1 cellular context compared by ENCODE assay signal in the genomic region with DNA sequence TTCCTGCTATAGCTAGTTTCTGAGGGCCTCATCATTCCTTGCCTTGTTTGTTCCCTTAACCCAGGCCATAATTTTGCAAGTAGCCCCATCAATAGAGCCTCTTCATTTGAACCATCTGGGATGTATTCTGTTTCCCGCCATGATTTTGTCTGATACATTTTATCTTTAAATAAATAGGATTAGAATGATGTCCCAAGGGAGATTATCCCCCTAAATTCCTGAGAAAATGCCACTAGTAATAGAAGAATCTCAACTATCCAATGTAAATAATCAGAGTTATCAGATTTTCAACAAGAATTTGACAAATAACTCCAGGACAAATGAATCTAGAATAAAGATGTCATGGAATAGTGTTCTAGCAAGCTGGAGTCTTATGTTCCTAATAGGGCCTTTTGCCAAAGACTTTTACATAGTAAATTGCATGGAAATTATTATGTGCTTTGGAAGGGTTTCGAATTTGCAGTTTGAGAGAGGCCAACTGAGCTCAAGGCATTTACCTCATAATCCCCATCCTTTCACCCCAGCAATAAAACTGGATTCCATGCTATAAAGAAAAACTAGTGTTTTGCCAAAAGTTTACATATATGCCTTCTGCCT.
TF ChIP-seq lines count a peak whose summit lies in the region.

No MANE protein-coding gene starts in this region.

TF ChIP-seq in IMR-90, 13 proteins besides CTCF, POLR2A, EP300 and RAD21 (continued from another document):
- no peak for TF ChIP-seq RFX5 (IDR thresholded peaks at IDR 0.05; ENCODE audit: low read depth, low read length)
- TF ChIP-seq, protein P1, sequence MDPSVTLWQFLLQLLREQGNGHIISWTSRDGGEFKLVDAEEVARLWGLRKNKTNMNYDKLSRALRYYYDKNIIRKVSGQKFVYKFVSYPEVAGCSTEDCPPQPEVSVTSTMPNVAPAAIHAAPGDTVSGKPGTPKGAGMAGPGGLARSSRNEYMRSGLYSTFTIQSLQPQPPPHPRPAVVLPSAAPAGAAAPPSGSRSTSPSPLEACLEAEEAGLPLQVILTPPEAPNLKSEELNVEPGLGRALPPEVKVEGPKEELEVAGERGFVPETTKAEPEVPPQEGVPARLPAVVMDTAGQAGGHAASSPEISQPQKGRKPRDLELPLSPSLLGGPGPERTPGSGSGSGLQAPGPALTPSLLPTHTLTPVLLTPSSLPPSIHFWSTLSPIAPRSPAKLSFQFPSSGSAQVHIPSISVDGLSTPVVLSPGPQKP (IDR thresholded peaks at IDR 0.05; ENCODE audit: borderline replicate concordance, low read depth, low read length) = no peak
- no peak for TF ChIP-seq MAZ (IDR thresholded peaks at IDR 0.05; ENCODE audit: borderline replicate concordance, low read depth, low read length)
- no peak for TF ChIP-seq CHD1 (IDR thresholded peaks at IDR 0.05; ENCODE audit: low read depth, low read length)
- TF ChIP-seq RCOR1 (IDR thresholded peaks at IDR 0.05; ENCODE audit: insufficient replicate concordance, low read length) = no peak
- TF ChIP-seq MXI1 (IDR thresholded peaks at IDR 0.05; ENCODE audit: borderline replicate concordance, low read depth, low read length) = no peak
- no peak for TF ChIP-seq CEBPB (IDR thresholded peaks at IDR 0.05; ENCODE audit: low read depth, low read length)
- no peak for TF ChIP-seq SMC3 (IDR thresholded peaks at IDR 0.05; ENCODE audit: low read depth, low read length)
- TF ChIP-seq, protein P2, sequence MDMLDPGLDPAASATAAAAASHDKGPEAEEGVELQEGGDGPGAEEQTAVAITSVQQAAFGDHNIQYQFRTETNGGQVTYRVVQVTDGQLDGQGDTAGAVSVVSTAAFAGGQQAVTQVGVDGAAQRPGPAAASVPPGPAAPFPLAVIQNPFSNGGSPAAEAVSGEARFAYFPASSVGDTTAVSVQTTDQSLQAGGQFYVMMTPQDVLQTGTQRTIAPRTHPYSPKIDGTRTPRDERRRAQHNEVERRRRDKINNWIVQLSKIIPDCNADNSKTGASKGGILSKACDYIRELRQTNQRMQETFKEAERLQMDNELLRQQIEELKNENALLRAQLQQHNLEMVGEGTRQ (IDR thresholded peaks at IDR 0.05; ENCODE audit: low read depth, low read length) = no peak
- no peak for TF ChIP-seq FOS (IDR thresholded peaks at IDR 0.05; ENCODE audit: low read depth, low read length)
- TF ChIP-seq MAFK (IDR thresholded peaks at IDR 0.05; ENCODE audit: low read depth, low read length) = no peak
- no peak for TF ChIP-seq BHLHE40 (IDR thresholded peaks at IDR 0.05; ENCODE audit: low read depth, low read length)
TF ChIP-seq in IMR-90: peak in this region for 0.
